In genomic region chr11:115129771-115130306, GRCh38 we compare ENCODE assay signal across 26 cellular contexts.
DNase-seq lines count a peak whose midpoint lies in the region; TF ChIP-seq lines count a peak whose summit lies in the region.
"Had no signal": no experiment of that assay in that cellular context is flagged by ENCODE, and none has a peak within 500 bp of the region (broad histone marks: within the 10 kb centered on the region; RNA-seq: fewer than 3 reads in every experiment).

No MANE protein-coding gene starts in this region.

- H3K4me3 Mint-ChIP-seq in mesothelial cell of epicardium = peak overlapping the region; percentile 18
- H3K4me3 Mint-ChIP-seq: B cell; CD4-positive, CD25-positive, alpha-beta regulatory T cell; H9 had no signal

- H3K36me3 Mint-ChIP-seq in mesothelial cell of epicardium = no peaks in the 10 kb centered on the region
- H3K36me3 Mint-ChIP-seq: CD4-positive, CD25-positive, alpha-beta regulatory T cell had no signal

- H3K9me3 ChIP-seq in BE2C = no peaks in the 10 kb centered on the region
- H3K9me3 ChIP-seq: SJSA1 had no signal

- peak overlapping the region; percentile 36 for H3K4me3 ChIP-seq in BE2C (ENCODE audit: low read depth, low read length)
- H3K4me3 ChIP-seq: GM23248, PC-9, SJSA1 had no signal

- no peak for TF ChIP-seq CTCF in BE2C (IDR thresholded peaks at IDR 0.05; ENCODE audit: low read depth, low read length)
- TF ChIP-seq CTCF in mesothelial cell of epicardium (IDR thresholded peaks at IDR 0.05; ENCODE audit: unreplicated experiment) = no peak

- H3K36me3 ChIP-seq in BE2C = no peaks in the 10 kb centered on the region
- H3K36me3 ChIP-seq: SJSA1 had no signal

- DNase-seq in BE2C = peak; percentile 82
- peak; percentile 41 for DNase-seq in SK-N-DZ (ENCODE audit: low spot score)
- no peak for DNase-seq in mesothelial cell of epicardium (ENCODE audit: low spot score in 2 of 2, unreplicated experiment in 2 of 2)
- DNase-seq in retina = peak; percentile 39
- DNase-seq in NCI-H2196 (lab: John Stamatoyannopoulos, UW; ENCODE audit: unreplicated experiment) = no peak
- no peak for DNase-seq in NCI-H128 (lab: John Stamatoyannopoulos, UW; ENCODE audit: unreplicated experiment)
- no peak for DNase-seq in RKO (ENCODE audit: low spot score)
- DNase-seq: CD4-positive, CD25-positive, alpha-beta regulatory T cell; DMS153; DND-41; GM23248; H9; IMR-90; MM.1S; NCI-H1048; NCI-H1436; NCI-H187; NCI-H2081 treated with DMSO at 0.1 percent for 48 hours; NCI-H524; NCI-H774; NK-92 treated with Interleukin-12 subunit alpha and Interleukin-12 subunit beta, amount 100 ng/mL, for 24 hours; PC-9; Right ventricle myocardium superior; RPMI8226 had no signal

- peaks cover 7% of the 10 kb centered on the region for H3K9me3 Mint-ChIP-seq in mesothelial cell of epicardium
- H3K9me3 Mint-ChIP-seq: H9 had no signal

- H3K27me3 ChIP-seq in BE2C = no peaks in the 10 kb centered on the region
- H3K27me3 ChIP-seq: SJSA1 had no signal

- peaks cover 39% of the 10 kb centered on the region for H3K4me1 ChIP-seq in BE2C
- H3K4me1 ChIP-seq: SJSA1 had no signal

- peak overlapping the region; percentile 87 for H3K27ac Mint-ChIP-seq in mesothelial cell of epicardium
- H3K27ac Mint-ChIP-seq: B cell; CD4-positive, CD25-positive, alpha-beta regulatory T cell; H9 had no signal

- H3K4me1 Mint-ChIP-seq in mesothelial cell of epicardium = peaks cover 20% of the 10 kb centered on the region
- H3K4me1 Mint-ChIP-seq: CD4-positive, CD25-positive, alpha-beta regulatory T cell had no signal

- H3K27me3 Mint-ChIP-seq in mesothelial cell of epicardium (ENCODE audit: low read depth) = no peaks in the 10 kb centered on the region

Comparison
In these comparisons a context has a peak if more than half of its experiments do, and no peak if none do; other contexts are left out.
1. DNase-seq: peak in BE2C (single experiment), SK-N-DZ (single experiment) and retina (single experiment); none in mesothelial cell of epicardium (0 of 2), NCI-H2196 (single experiment), NCI-H128 (single experiment) and RKO (single experiment).